ENCODE assay signal across 8 cellular contexts in genomic region chr16:85750827-85751641, GRCh38. TPM values are rescaled to one million over a fixed set of nuclear protein-coding genes. Genes with fewer than 3 reads are reported as not detected.
DNase-seq lines count a peak whose midpoint lies in the region; ATAC-seq, FAIRE-seq and TF ChIP-seq lines count a peak whose summit lies in the region.

TSS of gene C16orf74 (minus strand) at chr16:85751096. CDS start at chr16:85735217, 15,879 bp downstream.

- ATAC-seq in activated CD8-positive, alpha-beta T cell treated with anti-CD3 and anti-CD28 coated beads, Interleukin-2, amount 10 ng/mL, durations not matched to agents 7 days and 5 days, result peak; percentile 91
- ATAC-seq in HG03378 (IDR thresholded peaks at IDR 0.05; ENCODE audit: unreplicated experiment), result no peak

- TF ChIP-seq CTCF in GM12864 (IDR thresholded peaks at IDR 0.05; ENCODE audit: low read depth, low read length, missing control alignments), result no peak
- no peak for TF ChIP-seq CTCF in glutamatergic neuron (IDR thresholded peaks at IDR 0.05; ENCODE audit: partially characterized antibody, unreplicated experiment)
- TF ChIP-seq CTCF in parathyroid adenoma (IDR thresholded peaks at IDR 0.05), result no peak

- H3K36me3 Mint-ChIP-seq in activated CD8-positive, alpha-beta T cell treated with anti-CD3 and anti-CD28 coated beads, Interleukin-2, amount 10 ng/mL, durations not matched to agents 7 days and 5 days (ENCODE audit: low read depth), result no peaks in the 10 kb centered on the region
- H3K36me3 Mint-ChIP-seq in glutamatergic neuron (ENCODE audit: unreplicated experiment), result no peaks in the 10 kb centered on the region

- no peak within 1 kb of the TSS for H3K27ac ChIP-seq in parathyroid adenoma

- CTCF ChIA-PET in activated CD8-positive, alpha-beta T cell treated with anti-CD3 and anti-CD28 coated beads, Interleukin-2, amount 10 ng/mL, durations not matched to agents 7 days and 5 days (lab: Charles Lee), result no interaction called here

- peaks cover 16% of the 10 kb centered on the region for H3K4me1 Mint-ChIP-seq in activated CD8-positive, alpha-beta T cell treated with anti-CD3 and anti-CD28 coated beads, Interleukin-2, amount 10 ng/mL, durations not matched to agents 7 days and 5 days (ENCODE audit: low read depth)
- peaks cover 11% of the 10 kb centered on the region for H3K4me1 Mint-ChIP-seq in glutamatergic neuron (ENCODE audit: low read depth, unreplicated experiment)

- peak within 1 kb of the TSS; percentile 67 for H3K4me3 Mint-ChIP-seq in activated CD8-positive, alpha-beta T cell treated with anti-CD3 and anti-CD28 coated beads, Interleukin-2, amount 10 ng/mL, durations not matched to agents 7 days and 5 days
- peak within 1 kb of the TSS; percentile 93 for H3K4me3 Mint-ChIP-seq in glutamatergic neuron (ENCODE audit: unreplicated experiment)

- H3K4me1 ChIP-seq in parathyroid adenoma, result peaks cover 7% of the 10 kb centered on the region

- H3K4me2 ChIP-seq in parathyroid adenoma (ENCODE audit: low read length), result peak within 1 kb of the TSS; percentile 93

- peak within 1 kb of the TSS; percentile 91 for H2AFZ ChIP-seq in parathyroid adenoma

- FAIRE-seq in HTR-8/SVneo (lab: Jason Lieb, UNC), result peak; percentile 82

- no peaks in the 10 kb centered on the region for H3K9me3 ChIP-seq in parathyroid adenoma (ENCODE audit: control insufficient read depth, low read length)

- H3K9ac ChIP-seq in parathyroid adenoma, result no peak within 1 kb of the TSS

- DNase-seq in ACHN, result peak; percentile 71
- DNase-seq in GM12864 (ENCODE audit: low read depth), result no peak
- DNase-seq in HTR-8/SVneo (ENCODE audit: insufficient read length, low spot score), result peak; percentile 62
- no peak for DNase-seq in activated CD8-positive, alpha-beta T cell treated with anti-CD3 and anti-CD28 coated beads, Interleukin-2, amount 10 ng/mL, durations not matched to agents 7 days and 5 days
- DNase-seq in glutamatergic neuron, result peak; percentile 55
- DNase-seq in DMS79 (lab: John Stamatoyannopoulos, UW), result no peak

- H3K27me3 ChIP-seq in parathyroid adenoma (ENCODE audit: control insufficient read depth, insufficient read depth, low read length), result no peaks in the 10 kb centered on the region

- no peaks in the 10 kb centered on the region for H3K79me2 ChIP-seq in parathyroid adenoma

- POLR2A ChIA-PET in activated CD8-positive, alpha-beta T cell treated with anti-CD3 and anti-CD28 coated beads, Interleukin-2, amount 10 ng/mL, durations not matched to agents 7 days and 5 days (lab: Charles Lee), result no interaction called here

- peaks cover 28% of the 10 kb centered on the region for H3K27me3 Mint-ChIP-seq in activated CD8-positive, alpha-beta T cell treated with anti-CD3 and anti-CD28 coated beads, Interleukin-2, amount 10 ng/mL, durations not matched to agents 7 days and 5 days (ENCODE audit: low read depth)
- H3K27me3 Mint-ChIP-seq in glutamatergic neuron (ENCODE audit: unreplicated experiment), result peaks cover 1% of the 10 kb centered on the region

- in situ Hi-C loops in ACHN (cut with HindIII; ENCODE audit: low pct_ligation_motif_present, low pct_unique_long_range_greater_than_20kb, low sequenced_read_pairs), result no loop called here

- H3K4me3 ChIP-seq in GM12864 (ENCODE audit: low read depth, low read length) (peak within 1 kb of the TSS; percentile 68), parathyroid adenoma (ENCODE audit: low read depth, low read length) (peak within 1 kb of the TSS; percentile 58)

- no peaks in the 10 kb centered on the region for H3K36me3 ChIP-seq in parathyroid adenoma (ENCODE audit: control insufficient read depth, insufficient read depth, low read length)

- H3K9me3 Mint-ChIP-seq in activated CD8-positive, alpha-beta T cell treated with anti-CD3 and anti-CD28 coated beads, Interleukin-2, amount 10 ng/mL, durations not matched to agents 7 days and 5 days (ENCODE audit: insufficient read depth), result no peaks in the 10 kb centered on the region
- H3K9me3 Mint-ChIP-seq in glutamatergic neuron (ENCODE audit: unreplicated experiment), result no peaks in the 10 kb centered on the region

- H3K27ac Mint-ChIP-seq in activated CD8-positive, alpha-beta T cell treated with anti-CD3 and anti-CD28 coated beads, Interleukin-2, amount 10 ng/mL, durations not matched to agents 7 days and 5 days, result no peak within 1 kb of the TSS
- peak within 1 kb of the TSS; percentile 48 for H3K27ac Mint-ChIP-seq in glutamatergic neuron (ENCODE audit: unreplicated experiment)

RNA-seq across cellular contexts. Expression of gene C16orf74, which starts in this region (rescaled TPM):
- under 1 TPM; 0.21 TPM for total RNA-seq in activated CD8-positive, alpha-beta T cell treated with anti-CD3 and anti-CD28 coated beads, Interleukin-2, amount 10 ng/mL, durations not matched to agents 7 days and 5 days
- total RNA-seq in glutamatergic neuron (ENCODE audit: unreplicated experiment), result 2.6 TPM

Comparison
In these comparisons a context has a peak if more than half of its experiments do, and no peak if none do; other contexts are left out.
1. Peak in ATAC-seq in activated CD8-positive, alpha-beta T cell treated with anti-CD3 and anti-CD28 coated beads, Interleukin-2, amount 10 ng/mL, durations not matched to agents 7 days and 5 days; RNA of the gene not detected or under 1 TPM.
2. DNase-seq: peak in ACHN (single experiment), HTR-8/SVneo (single experiment) and glutamatergic neuron (single experiment); none in GM12864 (single experiment), activated CD8-positive, alpha-beta T cell treated with anti-CD3 and anti-CD28 coated beads, Interleukin-2, amount 10 ng/mL, durations not matched to agents 7 days and 5 days (single experiment) and DMS79 (single experiment).